Comparison of ENCODE assay signal across 9 cellular contexts in genomic region chr14:23583761-23584526, GRCh38. TPM values are rescaled to one million over a fixed set of nuclear protein-coding genes. Genes with fewer than 3 reads are reported as not detected.
"Had no signal": no experiment of that assay in that cellular context is flagged by ENCODE, and none has a peak within 500 bp of the region (broad histone marks: within the 10 kb centered on the region; RNA-seq: fewer than 3 reads in every experiment).

No MANE protein-coding gene starts in this region.

RNA-seq across cellular contexts. Expression of gene JPH4, which starts 5.4 kb away (rescaled TPM):
- total RNA-seq: endothelial cell of umbilical vein, fibroblast of lung, foreskin keratinocyte, mononuclear cell, progenitor cell of endocrine pancreas had no signal
- polyA plus RNA-seq: fibroblast of lung, foreskin keratinocyte, smooth muscle cell had no signal

RNA-seq across cellular contexts. Expression of gene ZFHX2, which starts 32.4 kb away (rescaled TPM):
- polyA plus RNA-seq: fibroblast of lung had no signal

RNA-seq across cellular contexts. Expression of gene DHRS2, which starts 52.2 kb away (rescaled TPM):
- total RNA-seq: endothelial cell of umbilical vein, fibroblast of lung, left cardiac atrium, left ventricle myocardium inferior, mononuclear cell, thyroid gland had no signal
